ENCODE assay signal across 12 cellular contexts in genomic region chr2:211351998-211352397, GRCh38.
A peak's percentile ranks its signal among the peaks of the same experiment; 100 is the strongest.
DNase-seq lines count a peak whose midpoint lies in the region; ATAC-seq and TF ChIP-seq lines count a peak whose summit lies in the region.
"Had no signal": no experiment of that assay in that cellular context is flagged by ENCODE, and none has a peak within 500 bp of the region (broad histone marks: within the 10 kb centered on the region; RNA-seq: fewer than 3 reads in every experiment).

No MANE protein-coding gene starts in this region.

- H3K27ac ChIP-seq in RWPE2 (ENCODE audit: poor library complexity, severe bottlenecking), result no peak overlapping the region
- H3K27ac ChIP-seq: PC-9 had no signal

- ATAC-seq in RWPE2 (ENCODE audit: low read depth) (0 out of 3 replicates have a peak, but pooled peaks have one; percentile 14), HG02973 (IDR thresholded peaks at IDR 0.05; ENCODE audit: unreplicated experiment) (no peak), GM19452 (IDR thresholded peaks at IDR 0.05; ENCODE audit: unreplicated experiment) (no peak), HG02870 (IDR thresholded peaks at IDR 0.05; ENCODE audit: unreplicated experiment) (no peak)

- DNase-seq in A172 (ENCODE audit: low spot score) (peak; percentile 46), HT1080 (ENCODE audit: low read depth) (peak; percentile 6), RWPE2 (ENCODE audit: low spot score) (no peak), hypothalamus (lab: John Stamatoyannopoulos, UW) (peak in 34 of 51 donors; percentile 2 to 62 (median 22)), T1000 (lab: John Stamatoyannopoulos, UW) (no peak)
- DNase-seq: cortex of kidney, kidney, NCI-H1048 had no signal

- no peak for TF ChIP-seq CTCF in RWPE2 (IDR thresholded peaks at IDR 0.05; ENCODE audit: poor library complexity, severe bottlenecking)

- H3K27me3 ChIP-seq in RWPE2 (ENCODE audit: insufficient read depth, poor library complexity, severe bottlenecking), result no peaks in the 10 kb centered on the region

- no peaks in the 10 kb centered on the region for H3K9me3 ChIP-seq in RWPE2 (ENCODE audit: severe bottlenecking)

- H3K4me3 ChIP-seq in RWPE2 (ENCODE audit: severe bottlenecking), result no peak overlapping the region
- H3K4me3 ChIP-seq: PC-9 had no signal

- H3K4me1 ChIP-seq in RWPE2 (ENCODE audit: insufficient read depth, poor library complexity, severe bottlenecking), result no peaks in the 10 kb centered on the region

- no peaks in the 10 kb centered on the region for H3K36me3 ChIP-seq in RWPE2 (ENCODE audit: low read depth)

Comparison
In these comparisons a context has a peak if more than half of its experiments do, and no peak if none do; other contexts are left out.
1. DNase-seq: peak in A172 (single experiment), HT1080 (single experiment) and hypothalamus (34 of 51); none in RWPE2 (single experiment) and T1000 (single experiment).